34 cellular contexts compared by ENCODE assay signal in genomic region chr3:134102976-134103375, GRCh38.
"Had no signal": no experiment of that assay in that cellular context is flagged by ENCODE, and none has a peak within 500 bp of the region (broad histone marks: within the 10 kb centered on the region; RNA-seq: fewer than 3 reads in every experiment).

No MANE protein-coding gene starts in this region.

- H3K36me3 ChIP-seq: MG63 had no signal

- H3K27ac ChIP-seq: KMS-11 had no signal

- H3K4me2 ChIP-seq: KMS-11 had no signal

- H3K27me3 ChIP-seq: MG63 had no signal

- DNase-seq: Karpas-422, Kasumi-1, MG63, MM.1S, MV-4-11, NCI-H1048, NCI-H1092, NCI-H1092 treated with DMSO at 0.1 percent for 48 hours, NCI-H1105, NCI-H1105 treated with DMSO at 0.1 percent for 48 hours, NCI-H1417, NCI-H1417 treated with DMSO at 0.1 percent for 48 hours, NCI-H1436, NCI-H1436 treated with DMSO at 0.1 percent for 48 hours, NCI-H146, NCI-H1694, NCI-H1694 treated with DMSO at 0.1 percent for 48 hours, NCI-H187, NCI-H187 treated with DMSO at 0.1 percent for 48 hours, NCI-H1930, NCI-H2029, NCI-H2029 treated with DMSO at 0.1 percent for 48 hours, NCI-H2081, NCI-H2081 treated with DMSO at 0.1 percent for 48 hours, NCI-H2107, NCI-H2171, NCI-H2171 treated with DMSO at 0.1 percent for 48 hours, NCI-H2227 treated with DMSO at 0.1 percent for 48 hours, NCI-H226, NCI-H345, NCI-H446, NCI-H446 treated with DMSO at 0.1 percent for 48 hours, NCI-H510A had no signal

- H3K9ac ChIP-seq: KMS-11 had no signal

- H3K4me3 ChIP-seq: MG63 had no signal
